Comparison of ENCODE assay signal across 8 cellular contexts in genomic region chr12:102740157-102741032, GRCh38.
DNase-seq lines count a peak whose midpoint lies in the region; ATAC-seq and TF ChIP-seq lines count a peak whose summit lies in the region.

No MANE protein-coding gene starts in this region.

- H3K4me1 Mint-ChIP-seq in Calu3 (ENCODE audit: low read depth, unreplicated experiment): no peaks in the 10 kb centered on the region

- DNase-seq in GM03348 (ENCODE audit: low spot score) (peak; percentile 42), MM.1S (peak; percentile 46), astrocyte of the cerebellum (ENCODE audit: low read depth) (peak; percentile 16), HK-2 (ENCODE audit: unreplicated experiment) (no peak), Calu3 (no peak)

- H3K9me2 ChIP-seq in MM.1S (replicated peaks; ENCODE audit: insufficient read depth, low read length) (no peaks in the 10 kb centered on the region), neural cell (ENCODE audit: insufficient read depth, low read length) (no peaks in the 10 kb centered on the region)

- no peak overlapping the region for H3K4me3 Mint-ChIP-seq in Calu3 (ENCODE audit: low read depth, unreplicated experiment)

- ATAC-seq in HG03025 (IDR thresholded peaks at IDR 0.05; ENCODE audit: low FRiP score, unreplicated experiment) (no peak), GM18870 (IDR thresholded peaks at IDR 0.05; ENCODE audit: unreplicated experiment) (no peak)

- H3K4me1 ChIP-seq in MM.1S (ENCODE audit: low read length): peaks cover 3% of the 10 kb centered on the region; the same call in 1 of the 2 replicates

- intact Hi-C loops in Calu3 (cut with micrococcal nuclease; ENCODE audit: unreplicated experiment): loop anchor here (1.0 to 5.0 kb wide), 5 partner anchors 258 to 801 kb away; no protein-coding TSS in a partner anchor

- CTCF ChIA-PET in Calu3 (lab: Charles Lee): interaction anchor here (0.6 to 1.5 kb wide), 6 partner anchors 14 to 917 kb away, joined by 3 to 4 read pairs (median 3); no protein-coding TSS in a partner anchor

- H3K9ac ChIP-seq in MM.1S (ENCODE audit: low read length) (no peak overlapping the region), neural cell (ENCODE audit: low read length) (no peak overlapping the region)

- H3K27me3 ChIP-seq in MM.1S (replicated peaks; ENCODE audit: insufficient read depth, low read length): no peaks in the 10 kb centered on the region
- H3K27me3 ChIP-seq in neural cell (ENCODE audit: insufficient read depth, low read depth, low read length): no peaks in the 10 kb centered on the region

- H3K9me3 ChIP-seq in MM.1S (replicated peaks; ENCODE audit: insufficient read depth, low read length): no peaks in the 10 kb centered on the region
- H3K9me3 ChIP-seq in neural cell (ENCODE audit: low read length): no peaks in the 10 kb centered on the region

- H3K4me3 ChIP-seq in MM.1S (ENCODE audit: low read length): no peak overlapping the region
- H3K4me3 ChIP-seq in astrocyte of the cerebellum (ENCODE audit: low read depth, low read length): no peak overlapping the region
- H3K4me3 ChIP-seq in neural cell (ENCODE audit: low read length): no peak overlapping the region

- H3K79me2 ChIP-seq in MM.1S (ENCODE audit: low read length) (no peaks in the 10 kb centered on the region), neural cell (replicated peaks; ENCODE audit: insufficient read depth, low read length) (no peaks in the 10 kb centered on the region)

- H3K27me3 Mint-ChIP-seq in Calu3 (ENCODE audit: unreplicated experiment): no peaks in the 10 kb centered on the region

- no peaks in the 10 kb centered on the region for H4K20me1 ChIP-seq in MM.1S (ENCODE audit: insufficient read depth, low read length)
- H4K20me1 ChIP-seq in neural cell (ENCODE audit: insufficient read depth): no peaks in the 10 kb centered on the region

- H3K36me3 Mint-ChIP-seq in Calu3 (ENCODE audit: insufficient read depth, unreplicated experiment): no peaks in the 10 kb centered on the region

- peaks cover 6% of the 10 kb centered on the region for H3K9me3 Mint-ChIP-seq in Calu3 (ENCODE audit: low read depth, unreplicated experiment)

- TF ChIP-seq EP300 in neural cell (conservative IDR thresholded peaks at IDR 0.05; ENCODE audit: poor library complexity, severe bottlenecking): no peak

- H3K4me2 ChIP-seq in MM.1S (ENCODE audit: low read depth, low read length) (no peak overlapping the region), neural cell (ENCODE audit: low read length) (no peak overlapping the region)

- in situ Hi-C loops in astrocyte of the cerebellum (cut with HindIII; ENCODE audit: low sequenced_read_pairs): no loop called here

- no peaks in the 10 kb centered on the region for H3K36me3 ChIP-seq in MM.1S (replicated peaks; ENCODE audit: insufficient read depth, low read length)
- H3K36me3 ChIP-seq in neural cell (ENCODE audit: insufficient read depth, low read length): no peaks in the 10 kb centered on the region

- TF ChIP-seq CTCF in MM.1S (IDR thresholded peaks at IDR 0.05; ENCODE audit: low read length) (peak; percentile 49), astrocyte of the cerebellum (IDR thresholded peaks at IDR 0.05; ENCODE audit: low read depth, low read length, missing control alignments) (peak; percentile 22), neural cell (IDR thresholded peaks at IDR 0.05; ENCODE audit: poor library complexity, severe bottlenecking) (peak; percentile 82), Calu3 (IDR thresholded peaks at IDR 0.05; ENCODE audit: unreplicated experiment) (no peak)

- H3K27ac Mint-ChIP-seq in Calu3 (ENCODE audit: unreplicated experiment): no peak overlapping the region

- TF ChIP-seq RAD21 in neural cell (conservative IDR thresholded peaks at IDR 0.05): peak; percentile 82

- H3F3A ChIP-seq in MM.1S (ENCODE audit: insufficient read depth, low read length) (no peaks in the 10 kb centered on the region), neural cell (ENCODE audit: insufficient read depth, low read length, poor library complexity, severe bottlenecking) (no peaks in the 10 kb centered on the region)

- no TSS peak for BruUV-seq in Calu3 (replicated peaks; lab: Mats Ljungman, UMichigan)

- H2AFZ ChIP-seq in MM.1S (ENCODE audit: low read length) (no peak overlapping the region), neural cell (ENCODE audit: low read depth, low read length) (no peak overlapping the region)

- H3K27ac ChIP-seq in MM.1S (ENCODE audit: low read length) (no peak overlapping the region), neural cell (ENCODE audit: low read length) (no peak overlapping the region)

TF ChIP-seq in neural cell, 6 proteins besides CTCF, POLR2A, EP300 and RAD21:
- TF ChIP-seq REST (IDR thresholded peaks at IDR 0.05; ENCODE audit: borderline replicate concordance) (no peak), SMC3 (conservative IDR thresholded peaks at IDR 0.05; ENCODE audit: poor library complexity) (peak; percentile 87)
TF ChIP-seq in neural cell: peak in this region for 1.

Comparison
In these comparisons a context has a peak if more than half of its experiments do, and no peak if none do; other contexts are left out.
1. DNase-seq: peak in GM03348 (single experiment), MM.1S (single experiment) and astrocyte of the cerebellum (single experiment); none in HK-2 (single experiment) and Calu3 (single experiment).